In the genomic region with DNA sequence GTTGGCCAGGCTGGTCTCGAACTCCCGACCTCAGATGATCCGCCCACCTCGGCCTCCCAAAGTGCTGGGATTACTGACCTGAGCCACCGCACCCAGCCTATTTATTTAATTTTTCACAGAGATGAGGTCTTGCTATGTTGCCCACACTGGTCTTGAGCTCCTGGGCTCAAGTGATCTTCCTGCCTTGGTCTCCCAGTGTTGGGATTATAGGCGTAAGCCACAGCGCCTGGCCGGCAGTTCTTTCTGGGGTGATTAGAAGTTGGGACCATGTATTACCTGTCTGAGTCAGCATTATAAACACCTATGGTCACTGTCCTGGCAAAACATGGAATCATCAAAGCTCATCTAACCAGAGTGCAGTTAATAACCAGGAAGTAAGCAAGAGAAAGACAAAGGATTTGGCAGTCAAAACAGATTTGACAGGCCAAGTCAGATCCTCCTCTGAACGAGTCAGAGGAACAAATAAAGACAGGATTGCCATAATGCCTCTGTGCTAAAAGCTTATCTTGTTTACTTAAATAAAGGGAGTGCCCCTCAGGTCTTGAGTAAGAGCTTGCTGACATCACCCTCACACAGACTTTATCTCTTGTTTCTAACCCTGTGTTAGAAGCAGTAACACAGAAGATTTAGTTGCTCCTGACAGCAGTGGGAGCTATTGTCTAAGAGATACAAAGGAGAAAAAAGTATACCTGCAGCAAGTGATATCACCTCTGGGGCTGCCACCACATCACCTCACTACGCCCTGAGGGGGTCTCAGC, we compare ENCODE assay signal across 8 cellular contexts. TPM values are rescaled to one million over a fixed set of nuclear protein-coding genes. Genes with fewer than 3 reads are reported as not detected.
A peak's percentile ranks its signal among the peaks of the same experiment; 100 is the strongest.
DNase-seq lines count a peak whose midpoint lies in the region; ATAC-seq lines count a peak whose summit lies in the region.

No MANE protein-coding gene starts in this region.

- no peaks in the 10 kb centered on the region for H3K9me3 Mint-ChIP-seq in activated T-cell treated with anti-CD3 and anti-CD28 coated beads, Interleukin-2, amount 50 U/mL, for 4 hours

- ATAC-seq in GM18519 (IDR thresholded peaks at IDR 0.05; ENCODE audit: low FRiP score, unreplicated experiment) (no peak), GM21825 (IDR thresholded peaks at IDR 0.05; ENCODE audit: unreplicated experiment) (no peak)
- no peak for ATAC-seq in activated T-cell treated with anti-CD3 and anti-CD28 coated beads, Interleukin-2, amount 50 U/mL, for 4 hours

- no peak overlapping the region for H3K4me3 ChIP-seq in adipocyte (ENCODE audit: low read length)

- H3K27me3 Mint-ChIP-seq in activated T-cell treated with anti-CD3 and anti-CD28 coated beads, Interleukin-2, amount 50 U/mL, for 4 hours (ENCODE audit: low read depth): no peaks in the 10 kb centered on the region

- H3K36me3 Mint-ChIP-seq in activated T-cell treated with anti-CD3 and anti-CD28 coated beads, Interleukin-2, amount 50 U/mL, for 4 hours (ENCODE audit: insufficient read depth): peaks cover 21% of the 10 kb centered on the region

- peaks cover 5% of the 10 kb centered on the region for H3K4me1 Mint-ChIP-seq in activated T-cell treated with anti-CD3 and anti-CD28 coated beads, Interleukin-2, amount 50 U/mL, for 4 hours (ENCODE audit: low read depth)

- peaks cover 16% of the 10 kb centered on the region for H3K36me3 ChIP-seq in adipocyte (ENCODE audit: control insufficient read depth, insufficient read depth, low read length, severe bottlenecking)

- H3K4me3 Mint-ChIP-seq in activated T-cell treated with anti-CD3 and anti-CD28 coated beads, Interleukin-2, amount 50 U/mL, for 4 hours: no peak overlapping the region

- H3K9me3 ChIP-seq in adipocyte (ENCODE audit: control insufficient read depth, low read length): no peaks in the 10 kb centered on the region

- peak overlapping the region; percentile 1 for H3K9ac ChIP-seq in adipocyte (ENCODE audit: low read length)

- peaks cover 29% of the 10 kb centered on the region for H3K4me1 ChIP-seq in adipocyte (ENCODE audit: control insufficient read depth, insufficient read depth, low read length)

- no peaks in the 10 kb centered on the region for H3K27me3 ChIP-seq in adipocyte (replicated peaks; ENCODE audit: control insufficient read depth, insufficient read depth, low read length)

- peak; percentile 24 for DNase-seq in AG08395 (ENCODE audit: low spot score)
- peak; percentile 62 for DNase-seq in HuH-7.5 (ENCODE audit: low spot score)
- peak; percentile 72 for DNase-seq in adipocyte (ENCODE audit: low read depth)
- peak; percentile 67 for DNase-seq in kidney glomerular epithelial cell (lab: John Stamatoyannopoulos, UW)
- DNase-seq in C1 segment of cervical spinal cord (lab: John Stamatoyannopoulos, UW): no peak
- DNase-seq in activated T-cell treated with anti-CD3 and anti-CD28 coated beads, Interleukin-2, amount 50 U/mL, for 4 hours: no peak

RNA-seq across cellular contexts. Expression of a gene that starts 3.7 kb away (rescaled TPM):
- total RNA-seq in activated T-cell treated with anti-CD3 and anti-CD28 coated beads, Interleukin-2, amount 50 U/mL, for 4 hours: under 1 TPM in 1 of 3 donors, not detected in 2; 0.15 TPM

Comparison
In these comparisons a context has a peak if more than half of its experiments do, and no peak if none do; other contexts are left out.
1. DNase-seq: peak in AG08395 (single experiment), HuH-7.5 (single experiment), adipocyte (single experiment) and kidney glomerular epithelial cell (single experiment); none in C1 segment of cervical spinal cord (0 of 14) and activated T-cell treated with anti-CD3 and anti-CD28 coated beads, Interleukin-2, amount 50 U/mL, for 4 hours (single experiment).